In genomic region chr2:96305979-96306308, GRCh38 we compare ENCODE assay signal across 8 cellular contexts. TPM values are rescaled to one million over a fixed set of nuclear protein-coding genes. Genes with fewer than 3 reads are reported as not detected.
DNase-seq lines count a peak whose midpoint lies in the region; ATAC-seq and TF ChIP-seq lines count a peak whose summit lies in the region.

No MANE protein-coding gene starts in this region.

- WGBS in right lobe of liver (ENCODE audit: insufficient coverage, low coverage, low lambda C conversion rate, missing lambda C conversion rate): 21% methylated on average over 9 of the region's 9 CpGs
- WGBS in upper lobe of left lung, 2 donors: 20 to 26% methylated on average over 9 of the region's 9 CpGs

- H3K27ac Mint-ChIP-seq in activated naive CD4-positive, alpha-beta T cell treated with anti-CD3 and anti-CD28 coated beads, Interleukin-2, amount 50 U/mL, for 24 hours: peak overlapping the region; percentile 99

- TF ChIP-seq EP300 in upper lobe of left lung (IDR thresholded peaks at IDR 0.05): no peak

- peaks cover 21% of the 10 kb centered on the region for H3K36me3 Mint-ChIP-seq in activated naive CD4-positive, alpha-beta T cell treated with anti-CD3 and anti-CD28 coated beads, Interleukin-2, amount 50 U/mL, for 24 hours

- TF ChIP-seq CTCF in astrocyte of the cerebellum (IDR thresholded peaks at IDR 0.05; ENCODE audit: low read depth, low read length, missing control alignments): no peak
- TF ChIP-seq CTCF in right lobe of liver (IDR thresholded peaks at IDR 0.05): no peak
- TF ChIP-seq CTCF in upper lobe of left lung (IDR thresholded peaks at IDR 0.05): no peak

- H3K27ac ChIP-seq in right lobe of liver: peak overlapping the region; percentile 41 to 78 (median 70)
- peak overlapping the region; percentile 80 to 90 (median 86) for H3K27ac ChIP-seq in upper lobe of left lung

- H3K27me3 ChIP-seq in right lobe of liver: no peaks in the 10 kb centered on the region
- H3K27me3 ChIP-seq in upper lobe of left lung: no peaks in the 10 kb centered on the region

- no peak for ATAC-seq in right lobe of liver
- ATAC-seq in upper lobe of left lung (ENCODE audit: low FRiP score in 2 of 2): peak in 1 of 2 donors; percentile 13
- ATAC-seq in HG03175 (IDR thresholded peaks at IDR 0.05; ENCODE audit: unreplicated experiment): no peak
- no peak for ATAC-seq in GM18517 (IDR thresholded peaks at IDR 0.05; ENCODE audit: unreplicated experiment)

- in situ Hi-C loops in astrocyte of the cerebellum (cut with HindIII; ENCODE audit: low sequenced_read_pairs): no loop called here

- H3K4me3 ChIP-seq in astrocyte of the cerebellum (ENCODE audit: low read depth, low read length): peak overlapping the region; percentile 99
- peak overlapping the region; percentile 75 to 93 (median 90) for H3K4me3 ChIP-seq in right lobe of liver
- peak overlapping the region; percentile 69 to 90 (median 79) for H3K4me3 ChIP-seq in upper lobe of left lung

- no peak for TF ChIP-seq POLR2A in right lobe of liver (IDR thresholded peaks at IDR 0.05)
- no peak for TF ChIP-seq POLR2A in upper lobe of left lung (IDR thresholded peaks at IDR 0.05)

- H3K27me3 Mint-ChIP-seq in activated naive CD4-positive, alpha-beta T cell treated with anti-CD3 and anti-CD28 coated beads, Interleukin-2, amount 50 U/mL, for 24 hours: no peaks in the 10 kb centered on the region

- peaks cover 0 to 33% (median 8%) of the 10 kb centered on the region in 4 donors for H3K36me3 ChIP-seq in right lobe of liver
- H3K36me3 ChIP-seq in upper lobe of left lung: peaks cover 21 to 35% (median 27%) of the 10 kb centered on the region in 4 donors

- H3K9me3 Mint-ChIP-seq in activated naive CD4-positive, alpha-beta T cell treated with anti-CD3 and anti-CD28 coated beads, Interleukin-2, amount 50 U/mL, for 24 hours: no peaks in the 10 kb centered on the region

- peaks cover 51% of the 10 kb centered on the region for H3K4me1 Mint-ChIP-seq in activated naive CD4-positive, alpha-beta T cell treated with anti-CD3 and anti-CD28 coated beads, Interleukin-2, amount 50 U/mL, for 24 hours

- H3K4me3 Mint-ChIP-seq in activated naive CD4-positive, alpha-beta T cell treated with anti-CD3 and anti-CD28 coated beads, Interleukin-2, amount 50 U/mL, for 24 hours: peak overlapping the region; percentile 100

- no peak for DNase-seq in activated naive CD4-positive, alpha-beta T cell treated with anti-CD3 and anti-CD28 coated beads, Interleukin-2, amount 50 U/mL, for 16 hours
- DNase-seq in astrocyte of the cerebellum (ENCODE audit: low read depth): no peak
- DNase-seq in right lobe of liver: no peak
- DNase-seq in upper lobe of left lung: no peak
- no peak for DNase-seq in NCI-H1105 (lab: John Stamatoyannopoulos, UW)

- H3K9me3 ChIP-seq in right lobe of liver (no peaks in the 10 kb centered on the region), upper lobe of left lung (no peaks in the 10 kb centered on the region)

- H3K4me1 ChIP-seq in right lobe of liver (peaks cover 0 to 17% (median 5%) of the 10 kb centered on the region in 4 donors), upper lobe of left lung (peaks cover 12 to 22% (median 14%) of the 10 kb centered on the region in 4 donors)

- intact Hi-C loops in right lobe of liver (cut with DNase I): no loop called here

RNA-seq across cellular contexts. Expression of gene SNRNP200, which starts 0.6 kb away (rescaled TPM):
- total RNA-seq in right lobe of liver (10 to 100 TPM; 43.6 to 52.5 (median 46.8) TPM), upper lobe of left lung (100 to 1,000 TPM in 2 of 6 donors, 10 to 100 TPM in 4; 80.9 to 177 (median 90.9) TPM)

RNA-seq across cellular contexts. Expression of gene ITPRIPL1, which starts 19.2 kb away (rescaled TPM):
- total RNA-seq in right lobe of liver (1 to 10 TPM in 1 of 6 experiments, under 1 TPM in 5; 0.15 to 1.2 (median 0.24) TPM), upper lobe of left lung (1 to 10 TPM in 5 of 6 donors, under 1 TPM in 1; 0.57 to 5.5 (median 1.9) TPM)

RNA-seq across cellular contexts. Expression of gene NCAPH, which starts 29.6 kb away (rescaled TPM):
- total RNA-seq in right lobe of liver: 1 to 10 TPM in 2 of 6 experiments, under 1 TPM in 4; 0.24 to 1.6 (median 0.72) TPM
- 1 to 10 TPM; 1.0 to 2.6 (median 1.7) TPM for total RNA-seq in upper lobe of left lung

RNA-seq across cellular contexts. Expression of gene CIAO1, which starts 39.9 kb away (rescaled TPM):
- total RNA-seq in right lobe of liver: 10 to 100 TPM; 39.8 to 80.3 (median 45.0) TPM
- 100 to 1,000 TPM in 3 of 6 donors, 10 to 100 TPM in 3; 69.0 to 169 (median 91.0) TPM for total RNA-seq in upper lobe of left lung

RNA-seq across cellular contexts. Expression of gene TMEM127, which starts 40.1 kb away (rescaled TPM):
- total RNA-seq in right lobe of liver (10 to 100 TPM; 28.3 to 42.6 (median 32.8) TPM), upper lobe of left lung (10 to 100 TPM; 21.0 to 75.8 (median 44.8) TPM)
